8 cellular contexts compared by ENCODE assay signal in the genomic region with DNA sequence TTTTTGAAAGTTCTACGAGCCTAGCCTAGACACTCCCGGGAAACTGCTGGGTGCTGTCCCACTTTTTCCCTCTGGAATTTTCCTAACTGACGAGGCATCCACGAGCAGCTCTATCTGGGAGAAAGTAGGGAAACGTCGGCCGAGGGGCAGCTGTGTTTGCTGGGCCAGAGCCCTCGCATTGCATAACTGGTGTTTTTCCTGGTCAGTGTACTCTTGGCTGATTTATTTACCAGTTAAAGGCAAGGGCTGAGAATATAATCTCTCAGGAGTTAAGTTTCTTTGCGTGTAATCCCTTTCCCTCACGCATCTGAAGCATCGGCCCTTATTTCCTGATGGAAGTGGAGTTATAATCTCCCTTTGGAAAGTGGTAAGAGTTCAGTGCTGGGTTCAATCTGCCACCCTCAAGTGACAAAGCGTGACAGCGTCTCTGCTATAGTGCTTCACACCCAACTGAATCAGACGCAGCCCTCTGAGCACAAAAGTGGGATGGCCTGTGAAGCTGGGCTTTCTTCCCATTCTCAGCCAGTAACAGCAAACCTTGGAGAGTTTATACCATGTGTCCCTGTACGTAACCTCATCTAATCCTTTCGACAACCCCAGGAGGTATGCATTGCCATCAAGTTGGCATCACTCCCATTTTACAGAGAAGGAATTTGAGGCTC.
DNase-seq lines count a peak whose midpoint lies in the region; ATAC-seq and TF ChIP-seq lines count a peak whose summit lies in the region.

No MANE protein-coding gene starts in this region.

- CTCF ChIA-PET in mammary epithelial cell (lab: Charles Lee; ENCODE audit: low non-redundant PET), result interaction anchor here (1.0 to 2.1 kb wide), 2 partner anchors 325 to 333 kb away, joined by 3 to 20 read pairs; no protein-coding TSS in a partner anchor

- TF ChIP-seq CTCF in breast epithelium (IDR thresholded peaks at IDR 0.05), result no peak
- TF ChIP-seq CTCF in mammary epithelial cell (conservative IDR thresholded peaks at IDR 0.05 in 1 of 2, IDR thresholded peaks at IDR 0.05 in 1 of 2; ENCODE audit: extremely low read depth in 1 of 2, insufficient read depth in 1 of 2, low read depth in 1 of 2, low read length in 2 of 2), result no peak
- no peak for TF ChIP-seq CTCF in parathyroid adenoma (IDR thresholded peaks at IDR 0.05)

- H3K79me2 ChIP-seq in mammary epithelial cell (ENCODE audit: insufficient read depth, low read length) (no peaks in the 10 kb centered on the region), parathyroid adenoma (peaks cover 2% of the 10 kb centered on the region)

- dilution Hi-C loops in mammary epithelial cell (cut with HindIII; ENCODE audit: low sequenced_read_pairs), result no loop called here

- in situ Hi-C loops in mammary epithelial cell (cut with MboI; ENCODE audit: low sequenced_read_pairs in 2 of 2), result no loop called here

- H3K9me3 ChIP-seq in breast epithelium (no peaks in the 10 kb centered on the region), mammary epithelial cell (replicated peaks; ENCODE audit: insufficient read depth, low read length) (no peaks in the 10 kb centered on the region), parathyroid adenoma (ENCODE audit: control insufficient read depth, low read length) (no peaks in the 10 kb centered on the region), aorta (ENCODE audit: control insufficient read depth, low read length) (no peaks in the 10 kb centered on the region)

- H3K27ac ChIP-seq in breast epithelium, result peak overlapping the region; percentile 37 to 71
- no peak overlapping the region for H3K27ac ChIP-seq in mammary epithelial cell (ENCODE audit: insufficient read depth, low read depth, low read length)
- H3K27ac ChIP-seq in parathyroid adenoma, result peak overlapping the region; percentile 79
- peak overlapping the region; percentile 70 to 85 for H3K27ac ChIP-seq in aorta (ENCODE audit: low read depth in 1 of 2, low read length in 2 of 2)

- intact Hi-C loops in breast epithelium (cut with DNase I; ENCODE audit: low total_unique reads) (no loop called here), mammary epithelial cell (cut with micrococcal nuclease) (loop anchor here (1.0 kb wide), 2 partner anchors 332 to 409 kb away; no protein-coding TSS in a partner anchor), left ventricle myocardium superior (cut with micrococcal nuclease) (loop anchor here (2.0 kb wide), 1 partner anchor 333 kb away; no protein-coding TSS in a partner anchor), aorta (cut with DNase I) (loop anchor here (2.0 to 10.0 kb wide), 3 partner anchors 137 to 333 kb away; no protein-coding TSS in a partner anchor)

- BruUV-seq in mammary epithelial cell (replicated peaks; lab: Mats Ljungman, UMichigan), result no TSS peak

- no peaks in the 10 kb centered on the region for H3K4me1 ChIP-seq in breast epithelium
- H3K4me1 ChIP-seq in mammary epithelial cell (ENCODE audit: insufficient read depth, low read length), result no peaks in the 10 kb centered on the region
- H3K4me1 ChIP-seq in parathyroid adenoma, result peaks cover 12% of the 10 kb centered on the region
- no peaks in the 10 kb centered on the region for H3K4me1 ChIP-seq in aorta (ENCODE audit: control insufficient read depth in 1 of 2, insufficient read depth in 2 of 2, low read length in 2 of 2)

- WGBS in mammary epithelial cell (ENCODE audit: low coverage, missing lambda C conversion rate), result 75% methylated on average over 12 of the region's 16 CpGs
- WGBS in aorta, 2 donors, result 7 to 15% methylated on average over 16 of the region's 16 CpGs

- H3K27me3 ChIP-seq in breast epithelium (no peaks in the 10 kb centered on the region), mammary epithelial cell (ENCODE audit: insufficient read depth, low read length) (no peaks in the 10 kb centered on the region), parathyroid adenoma (ENCODE audit: control insufficient read depth, insufficient read depth, low read length) (no peaks in the 10 kb centered on the region), aorta (ENCODE audit: control insufficient read depth in 1 of 2, insufficient read depth in 2 of 2, low read length in 1 of 2) (no peaks in the 10 kb centered on the region)

- peak; percentile 89 for ATAC-seq in left ventricle myocardium superior
- ATAC-seq in aorta (ENCODE audit: low FRiP score), result peak; percentile 74
- no peak for ATAC-seq in HG02759 (IDR thresholded peaks at IDR 0.05; ENCODE audit: unreplicated experiment)

- DNase-seq in breast epithelium (ENCODE audit: low spot score in 2 of 2) (no peak), mammary epithelial cell (no peak), left ventricle myocardium superior (peak; percentile 79), aorta (peak in 1 of 2 donors; percentile 62), activated T-cell treated with anti-CD3 and anti-CD28 coated beads for 4 hours (no peak), MV-4-11 (lab: John Stamatoyannopoulos, UW) (no peak)

- peak overlapping the region in 1 of 3 donors; percentile 1 for H3K4me3 ChIP-seq in breast epithelium
- no peak overlapping the region for H3K4me3 ChIP-seq in mammary epithelial cell (replicated peaks in 1 of 3; ENCODE audit: insufficient read depth in 1 of 3, low read depth in 2 of 3, low read length in 3 of 3)
- H3K4me3 ChIP-seq in parathyroid adenoma (ENCODE audit: low read depth, low read length), result no peak overlapping the region
- peak overlapping the region in 1 of 2 donors; percentile 28 for H3K4me3 ChIP-seq in aorta (ENCODE audit: low read length in 2 of 2)

- no peak for TF ChIP-seq POLR2A in breast epithelium (IDR thresholded peaks at IDR 0.05)

- H2AFZ ChIP-seq in mammary epithelial cell (ENCODE audit: low read depth, low read length), result no peak overlapping the region
- H2AFZ ChIP-seq in parathyroid adenoma, result peak overlapping the region; percentile 38

- H3K9ac ChIP-seq in mammary epithelial cell (ENCODE audit: insufficient read depth, low read length) (no peak overlapping the region), parathyroid adenoma (no peak overlapping the region)

- H3K36me3 ChIP-seq in breast epithelium, result no peaks in the 10 kb centered on the region
- no peaks in the 10 kb centered on the region for H3K36me3 ChIP-seq in mammary epithelial cell (ENCODE audit: insufficient read depth, low read length)
- H3K36me3 ChIP-seq in parathyroid adenoma (ENCODE audit: control insufficient read depth, insufficient read depth, low read length), result no peaks in the 10 kb centered on the region
- no peaks in the 10 kb centered on the region for H3K36me3 ChIP-seq in aorta (ENCODE audit: control insufficient read depth in 1 of 2, insufficient read depth in 2 of 2, low read length in 1 of 2)

- no peaks in the 10 kb centered on the region for H4K20me1 ChIP-seq in mammary epithelial cell (ENCODE audit: insufficient read depth, low read length)

- H3K4me2 ChIP-seq in mammary epithelial cell (ENCODE audit: insufficient read depth, low read depth, low read length) (no peak overlapping the region), parathyroid adenoma (ENCODE audit: low read length) (peak overlapping the region; percentile 20)
